Comparison of ENCODE assay signal across 20 cellular contexts in genomic region chr2:40367652-40368051, GRCh38.
DNase-seq lines count a peak whose midpoint lies in the region; ATAC-seq and TF ChIP-seq lines count a peak whose summit lies in the region.
"Had no signal": no experiment of that assay in that cellular context is flagged by ENCODE, and none has a peak within 500 bp of the region (broad histone marks: within the 10 kb centered on the region; RNA-seq: fewer than 3 reads in every experiment).

No MANE protein-coding gene starts in this region.

- no peaks in the 10 kb centered on the region for H3K36me3 ChIP-seq in IMR-90 (ENCODE audit: control insufficient read depth, insufficient read depth, low read length)
- H3K36me3 ChIP-seq: gastroesophageal sphincter, neutrophil, SJSA1 had no signal

- DNase-seq in AG10803 (ENCODE audit: low read depth) (peak; percentile 51), IMR-90 (peak; percentile 93), foreskin keratinocyte (peak; percentile 61 to 82), DMS153 treated with DMSO at 0.1 percent for 48 hours (lab: John Stamatoyannopoulos, UW; ENCODE audit: unreplicated experiment) (no peak), NCI-H1105 (lab: John Stamatoyannopoulos, UW) (no peak)
- DNase-seq in activated naive CD8-positive, alpha-beta T cell treated with anti-CD3 and anti-CD28 coated beads for 36 hours = no peak
- DNase-seq in activated CD4-positive, alpha-beta T cell treated with anti-CD3 and anti-CD28 coated beads, Interleukin-2, amount 10 ng/mL, durations not matched to agents 24 days and 14 days = no peak
- DNase-seq: DMS53; NCI-H1930; stimulated activated CD4-positive, alpha-beta T cell treated with anti-CD3 and anti-CD28 coated beads, Interleukin-15, amount 100 ng/mL, for 24 hours had no signal

- no peaks in the 10 kb centered on the region for H3K36me3 Mint-ChIP-seq in brain
- H3K36me3 Mint-ChIP-seq in activated naive CD8-positive, alpha-beta T cell treated with anti-CD3 and anti-CD28 coated beads for 36 hours = no peaks in the 10 kb centered on the region
- H3K36me3 Mint-ChIP-seq in activated CD4-positive, alpha-beta T cell treated with anti-CD3 and anti-CD28 coated beads, Interleukin-2, amount 10 ng/mL, durations not matched to agents 24 days and 14 days (ENCODE audit: low read depth) = no peaks in the 10 kb centered on the region
- H3K36me3 Mint-ChIP-seq: stimulated activated memory B cell treated with anti-CD40 and anti-IgM and Interleukin-4, amounts not matched to agents 10 μg/mL and 1 μg/mL and 100 μg/mL, for 72 hours had no signal

- intact Hi-C loops in IMR-90 (cut with micrococcal nuclease) = no loop called here
- intact Hi-C loops in activated CD4-positive, alpha-beta T cell treated with anti-CD3 and anti-CD28 coated beads, Interleukin-2, amount 10 ng/mL, durations not matched to agents 24 days and 14 days (cut with micrococcal nuclease) = no loop called here

- H3K4me2 ChIP-seq in IMR-90 (ENCODE audit: low read depth, low read length) = peak overlapping the region; percentile 26; the same call in 1 of the 2 replicates

- peak overlapping the region; percentile 10 for H3K14ac ChIP-seq in IMR-90 (replicated peaks; ENCODE audit: low read depth, low read length)

- H4K91ac ChIP-seq in IMR-90 (ENCODE audit: insufficient read depth, low read depth, low read length) = peak overlapping the region; percentile 40

- no peak for TF ChIP-seq POLR2A in IMR-90 (IDR thresholded peaks at IDR 0.05; ENCODE audit: low read depth, low read length)

- H4K8ac ChIP-seq in IMR-90 (ENCODE audit: low read depth in 2 of 2, low read length in 2 of 2) = peak overlapping the region; percentile 27 to 50; a peak in 3 of 4 replicates

- peak overlapping the region; percentile 66; the same call in 1 of the 2 replicates for H2BK20ac ChIP-seq in IMR-90 (ENCODE audit: low read depth, low read length)

- no peak overlapping the region for H3K4me3 ChIP-seq in AG10803 (ENCODE audit: low read length)
- H3K4me3 ChIP-seq in IMR-90 (ENCODE audit: insufficient read depth, low read depth, low read length) = no peak overlapping the region
- H3K4me3 ChIP-seq: gastroesophageal sphincter, K562, SJSA1 had no signal

- H3K27me3 Mint-ChIP-seq in brain = no peaks in the 10 kb centered on the region
- H3K27me3 Mint-ChIP-seq in activated naive CD8-positive, alpha-beta T cell treated with anti-CD3 and anti-CD28 coated beads for 36 hours = no peaks in the 10 kb centered on the region
- no peaks in the 10 kb centered on the region for H3K27me3 Mint-ChIP-seq in activated CD4-positive, alpha-beta T cell treated with anti-CD3 and anti-CD28 coated beads, Interleukin-2, amount 10 ng/mL, durations not matched to agents 24 days and 14 days
- H3K27me3 Mint-ChIP-seq: stimulated activated memory B cell treated with anti-CD40 and anti-IgM and Interleukin-4, amounts not matched to agents 10 μg/mL and 1 μg/mL and 100 μg/mL, for 72 hours had no signal

- H3K27ac Mint-ChIP-seq in brain = peak overlapping the region in 4 of 5 experiments; percentile 1 to 72 (median 26)
- H3K27ac Mint-ChIP-seq in activated naive CD8-positive, alpha-beta T cell treated with anti-CD3 and anti-CD28 coated beads for 36 hours = no peak overlapping the region
- H3K27ac Mint-ChIP-seq in activated CD4-positive, alpha-beta T cell treated with anti-CD3 and anti-CD28 coated beads, Interleukin-2, amount 10 ng/mL, durations not matched to agents 24 days and 14 days = no peak overlapping the region
- H3K27ac Mint-ChIP-seq: CD14-positive monocyte; stimulated activated memory B cell treated with anti-CD40 and anti-IgM and Interleukin-4, amounts not matched to agents 10 μg/mL and 1 μg/mL and 100 μg/mL, for 72 hours; T-helper 2 cell treated with Interferon-gamma antibody and Interleukin-4, amounts not matched to agents 5 μg/mL and 100 μg/mL, for 36 hours had no signal

- H3K9me3 Mint-ChIP-seq in brain = no peaks in the 10 kb centered on the region
- H3K9me3 Mint-ChIP-seq in activated naive CD8-positive, alpha-beta T cell treated with anti-CD3 and anti-CD28 coated beads for 36 hours = no peaks in the 10 kb centered on the region
- H3K9me3 Mint-ChIP-seq in activated CD4-positive, alpha-beta T cell treated with anti-CD3 and anti-CD28 coated beads, Interleukin-2, amount 10 ng/mL, durations not matched to agents 24 days and 14 days = no peaks in the 10 kb centered on the region
- H3K9me3 Mint-ChIP-seq: stimulated activated memory B cell treated with anti-CD40 and anti-IgM and Interleukin-4, amounts not matched to agents 10 μg/mL and 1 μg/mL and 100 μg/mL, for 72 hours; T-helper 2 cell treated with Interferon-gamma antibody and Interleukin-4, amounts not matched to agents 5 μg/mL and 100 μg/mL, for 36 hours had no signal

- H3K23ac ChIP-seq in IMR-90 (ENCODE audit: low read depth, low read length) = no peak overlapping the region

- CTCF ChIA-PET in IMR-90 (lab: Yijun Ruan, JAX) = no interaction called here

- peaks cover 3% of the 10 kb centered on the region for H3K9me1 ChIP-seq in IMR-90 (ENCODE audit: insufficient read depth, low read length)

- no peak overlapping the region; the same call in 1 of the 2 replicates for H3K27ac ChIP-seq in IMR-90 (ENCODE audit: insufficient read depth, low read length)
- peak overlapping the region; percentile 38 for H3K27ac ChIP-seq in foreskin keratinocyte
- H3K27ac ChIP-seq: gastroesophageal sphincter, neutrophil, SJSA1 had no signal

- peak overlapping the region; percentile 67 for H2AK5ac ChIP-seq in IMR-90 (ENCODE audit: low read depth, low read length)

- peak overlapping the region; percentile 1; the same call in 1 of the 2 replicates for H4K5ac ChIP-seq in IMR-90 (ENCODE audit: low read depth, low read length)

- POLR2A ChIA-PET in IMR-90 (lab: Charles Lee; ENCODE audit: unreplicated experiment) = no interaction called here

- H3K4me1 ChIP-seq in IMR-90 (ENCODE audit: control insufficient read depth, insufficient read depth, low read length) (peaks cover 25% of the 10 kb centered on the region), foreskin keratinocyte (peaks cover 32% of the 10 kb centered on the region)

- H3K56ac ChIP-seq in IMR-90 (ENCODE audit: extremely low read depth, insufficient read depth, low read length) = no peak overlapping the region

- no TSS peak for BruUV-seq in IMR-90 (replicated peaks; lab: Mats Ljungman, UMichigan)

- H3K18ac ChIP-seq in IMR-90 (ENCODE audit: low read depth, low read length) = peak overlapping the region; percentile 66; the same call in 1 of the 2 replicates

- no peak for TF ChIP-seq RAD21 in IMR-90 (IDR thresholded peaks at IDR 0.05; ENCODE audit: low read length)

- ATAC-seq in IMR-90 (ENCODE audit: low read depth) = no peak
- peak; percentile 87 for ATAC-seq in foreskin keratinocyte
- ATAC-seq: activated CD4-positive, CD25-positive, alpha-beta regulatory T cell treated with anti-CD3 and anti-CD28 coated beads, Interleukin-2, amount 50 U/mL, for 24 hours; gastroesophageal sphincter; HCT116; K562; stimulated activated memory B cell treated with anti-CD40 and anti-IgM and Interleukin-4, amounts not matched to agents 10 μg/mL and 1 μg/mL and 100 μg/mL, for 72 hours had no signal

- H3K4me3 Mint-ChIP-seq in brain = no peak overlapping the region
- no peak overlapping the region for H3K4me3 Mint-ChIP-seq in activated naive CD8-positive, alpha-beta T cell treated with anti-CD3 and anti-CD28 coated beads for 36 hours
- no peak overlapping the region for H3K4me3 Mint-ChIP-seq in activated CD4-positive, alpha-beta T cell treated with anti-CD3 and anti-CD28 coated beads, Interleukin-2, amount 10 ng/mL, durations not matched to agents 24 days and 14 days
- H3K4me3 Mint-ChIP-seq: CD14-positive monocyte; stimulated activated memory B cell treated with anti-CD40 and anti-IgM and Interleukin-4, amounts not matched to agents 10 μg/mL and 1 μg/mL and 100 μg/mL, for 72 hours; T-helper 2 cell treated with Interferon-gamma antibody and Interleukin-4, amounts not matched to agents 5 μg/mL and 100 μg/mL, for 36 hours had no signal

- no peaks in the 10 kb centered on the region for H3K9me3 ChIP-seq in IMR-90 (ENCODE audit: control insufficient read depth, insufficient read depth, low read length)
- H3K9me3 ChIP-seq: gastroesophageal sphincter, neutrophil, SJSA1 had no signal

- WGBS in IMR-90 (ENCODE audit: extremely low coverage in 2 of 2, insufficient read length in 1 of 2), 2 experiments = 50% methylated on average over 1 of the region's 2 CpGs; no CpG with 5 or more reads in 1 of the 2 experiments

- H3K9ac ChIP-seq in IMR-90 (ENCODE audit: low read depth, low read length) = no peak overlapping the region

- H2BK15ac ChIP-seq in IMR-90 (ENCODE audit: low read depth, low read length) = peak overlapping the region; percentile 78; the same call in 2 of the 3 replicates

- no peak for TF ChIP-seq CTCF in AG10803 (conservative IDR thresholded peaks at IDR 0.05; ENCODE audit: low read length)
- TF ChIP-seq CTCF in IMR-90 (conservative IDR thresholded peaks at IDR 0.05; ENCODE audit: low read depth, low read length) = no peak
- TF ChIP-seq CTCF in brain (conservative IDR thresholded peaks at IDR 0.05) = no peak
- TF ChIP-seq CTCF in foreskin keratinocyte (conservative IDR thresholded peaks at IDR 0.05) = no peak

- H3K4ac ChIP-seq in IMR-90 (ENCODE audit: low read depth, low read length) = peak overlapping the region; percentile 42; the same call in 1 of the 2 replicates

- H2AFZ ChIP-seq in IMR-90 (replicated peaks; ENCODE audit: low read length, poor library complexity) = no peak overlapping the region

- H2BK120ac ChIP-seq in IMR-90 (ENCODE audit: low read depth, low read length) = peak overlapping the region; percentile 31

- peaks cover 91% of the 10 kb centered on the region for H3K4me1 Mint-ChIP-seq in brain
- peaks cover 8% of the 10 kb centered on the region for H3K4me1 Mint-ChIP-seq in activated naive CD8-positive, alpha-beta T cell treated with anti-CD3 and anti-CD28 coated beads for 36 hours
- H3K4me1 Mint-ChIP-seq in activated CD4-positive, alpha-beta T cell treated with anti-CD3 and anti-CD28 coated beads, Interleukin-2, amount 10 ng/mL, durations not matched to agents 24 days and 14 days = peaks cover 11% of the 10 kb centered on the region

- in situ Hi-C loops in IMR-90 (cut with MboI; ENCODE audit: low sequenced_read_pairs) = no loop called here

- dilution Hi-C loops in IMR-90 (cut with HindIII; ENCODE audit: low sequenced_read_pairs, unreplicated experiment) = no loop called here

- no peaks in the 10 kb centered on the region for H3K27me3 ChIP-seq in IMR-90 (ENCODE audit: control insufficient read depth, insufficient read depth, low read length)
- H3K27me3 ChIP-seq in foreskin keratinocyte = no peaks in the 10 kb centered on the region
- H3K27me3 ChIP-seq: gastroesophageal sphincter, neutrophil, SJSA1 had no signal

- no peaks in the 10 kb centered on the region for H4K20me1 ChIP-seq in IMR-90 (ENCODE audit: insufficient read depth, low read length)

- H3K79me1 ChIP-seq in IMR-90 (ENCODE audit: low read depth in 1 of 2, low read length in 2 of 2) = peaks cover 26 to 60% of the 10 kb centered on the region in 2 experiments

- H2BK5ac ChIP-seq in IMR-90 (ENCODE audit: low read depth, low read length, poor library complexity, severe bottlenecking) = peak overlapping the region; percentile 41

- H2AK9ac ChIP-seq in IMR-90 (replicated peaks; ENCODE audit: low read depth, low read length, poor library complexity) = no peak overlapping the region

TF ChIP-seq in IMR-90, 13 proteins besides CTCF, POLR2A, EP300 and RAD21 (continues in another document):
- TF ChIP-seq CEBPB (IDR thresholded peaks at IDR 0.05; ENCODE audit: low read depth, low read length) (peak; percentile 21; the same call in 1 of the 2 replicates), MAFK (IDR thresholded peaks at IDR 0.05; ENCODE audit: low read depth, low read length) (no peak)

Comparison
In these comparisons a context has a peak if more than half of its experiments do, and no peak if none do; other contexts are left out.
1. DNase-seq: peak in AG10803 (single experiment), IMR-90 (single experiment) and foreskin keratinocyte (2 of 2); none in activated naive CD8-positive, alpha-beta T cell treated with anti-CD3 and anti-CD28 coated beads for 36 hours (single experiment), DMS153 treated with DMSO at 0.1 percent for 48 hours (single experiment), NCI-H1105 (single experiment) and activated CD4-positive, alpha-beta T cell treated with anti-CD3 and anti-CD28 coated beads, Interleukin-2, amount 10 ng/mL, durations not matched to agents 24 days and 14 days (single experiment).
2. H3K27ac Mint-ChIP-seq: peak in brain (4 of 5); none in activated naive CD8-positive, alpha-beta T cell treated with anti-CD3 and anti-CD28 coated beads for 36 hours (single experiment) and activated CD4-positive, alpha-beta T cell treated with anti-CD3 and anti-CD28 coated beads, Interleukin-2, amount 10 ng/mL, durations not matched to agents 24 days and 14 days (single experiment).